In genomic region chr11:66419825-66420224, GRCh38 we compare ENCODE assay signal across 16 cellular contexts. TPM values are rescaled to one million over a fixed set of nuclear protein-coding genes. Genes with fewer than 3 reads are reported as not detected.
A peak's percentile ranks its signal among the peaks of the same experiment; 100 is the strongest.
DNase-seq lines count a peak whose midpoint lies in the region; ATAC-seq and TF ChIP-seq lines count a peak whose summit lies in the region.
"Had no signal": no experiment of that assay in that cellular context is flagged by ENCODE, and none has a peak within 500 bp of the region (broad histone marks: within the 10 kb centered on the region; RNA-seq: fewer than 3 reads in every experiment).

No MANE protein-coding gene starts in this region.

- H3K36me3 Mint-ChIP-seq in GM23338 (ENCODE audit: low read depth), result no peaks in the 10 kb centered on the region; the same call in 2 of the 3 replicates
- H3K36me3 Mint-ChIP-seq in natural killer cell treated with Interleukin-12 subunit alpha and Interleukin-12 subunit beta and Interleukin-15 and Interleukin-18, amount 100 ng/mL, for 72 hours, result peaks cover 5% of the 10 kb centered on the region

- no peak for TF ChIP-seq POLR2A in body of pancreas (IDR thresholded peaks at IDR 0.05)

- H3K4me3 Mint-ChIP-seq in GM23338, result peak overlapping the region; percentile 74
- H3K4me3 Mint-ChIP-seq in natural killer cell treated with Interleukin-12 subunit alpha and Interleukin-12 subunit beta and Interleukin-15 and Interleukin-18, amount 100 ng/mL, for 72 hours, result no peak overlapping the region

- no peak overlapping the region for H3K9ac ChIP-seq in iPS-15b (ENCODE audit: low read depth, low read length)

- no peaks in the 10 kb centered on the region; the same call in 1 of the 3 replicates for H3K9me3 Mint-ChIP-seq in GM23338
- H3K9me3 Mint-ChIP-seq in natural killer cell treated with Interleukin-12 subunit alpha and Interleukin-12 subunit beta and Interleukin-15 and Interleukin-18, amount 100 ng/mL, for 72 hours, result peaks cover 4% of the 10 kb centered on the region
- H3K9me3 Mint-ChIP-seq: activated naive CD4-positive, alpha-beta T cell treated with anti-CD3 and anti-CD28 coated beads, Interleukin-2, amount 50 U/mL, for 72 hours had no signal

- TF ChIP-seq CTCF in GM23338 (conservative IDR thresholded peaks at IDR 0.05; ENCODE audit: low read depth in 2 of 2) (no peak), body of pancreas (IDR thresholded peaks at IDR 0.05) (no peak)

- H3K27ac ChIP-seq in GM23338 (ENCODE audit: low read depth) (no peak overlapping the region), body of pancreas (no peak overlapping the region)
- H3K27ac ChIP-seq: esophagus squamous epithelium, SJSA1, skin epidermis had no signal

- peak overlapping the region; percentile 95 for H3K4me2 ChIP-seq in GM23338

- no peaks in the 10 kb centered on the region for H3K79me2 ChIP-seq in GM23338 (replicated peaks; ENCODE audit: insufficient read depth)

- ATAC-seq in GM23338 (peak; percentile 67), HG03432 (IDR thresholded peaks at IDR 0.05; ENCODE audit: unreplicated experiment) (no peak), body of pancreas (no peak)
- no peak for ATAC-seq in natural killer cell treated with Interleukin-12 subunit alpha and Interleukin-12 subunit beta and Interleukin-15 and Interleukin-18, amount 100 ng/mL, for 72 hours
- ATAC-seq: activated naive CD4-positive, alpha-beta T cell treated with anti-CD3 and anti-CD28 coated beads, Interleukin-2, amount 50 U/mL, for 72 hours; HCT116 had no signal

- H3K9me3 ChIP-seq in iPS-15b (ENCODE audit: control insufficient read depth, insufficient read depth, low read length) (no peaks in the 10 kb centered on the region), body of pancreas (no peaks in the 10 kb centered on the region)
- H3K9me3 ChIP-seq: esophagus squamous epithelium had no signal

- 0 out of 2 replicates have a peak, but pooled peaks cover 11% of the 10 kb centered on the region for H3F3A ChIP-seq in GM23338 (replicated peaks; ENCODE audit: low read depth)

- H3K4me1 ChIP-seq in GM23338 (ENCODE audit: insufficient read depth) (peaks cover 40% of the 10 kb centered on the region), iPS-15b (ENCODE audit: control insufficient read depth, insufficient read depth, low read length) (peaks cover 18% of the 10 kb centered on the region), body of pancreas (peaks cover 8% of the 10 kb centered on the region)

- H4K20me1 ChIP-seq in GM23338 (replicated peaks; ENCODE audit: insufficient read depth), result peaks cover 6% of the 10 kb centered on the region

- no peak overlapping the region for H3K27ac Mint-ChIP-seq in GM23338
- H3K27ac Mint-ChIP-seq in natural killer cell treated with Interleukin-12 subunit alpha and Interleukin-12 subunit beta and Interleukin-15 and Interleukin-18, amount 100 ng/mL, for 72 hours, result no peak overlapping the region
- H3K27ac Mint-ChIP-seq: activated naive CD4-positive, alpha-beta T cell treated with anti-CD3 and anti-CD28 coated beads, Interleukin-2, amount 50 U/mL, for 72 hours; CD14-positive monocyte had no signal

- intact Hi-C loops in body of pancreas (cut with DNase I), result no loop called here

- peaks cover 28% of the 10 kb centered on the region for H3K27me3 ChIP-seq in GM23338 (ENCODE audit: insufficient read depth)
- H3K27me3 ChIP-seq in iPS-15b (ENCODE audit: control insufficient read depth, insufficient read depth, low read length), result peaks cover 35% of the 10 kb centered on the region
- no peaks in the 10 kb centered on the region for H3K27me3 ChIP-seq in body of pancreas
- H3K27me3 ChIP-seq: SJSA1 had no signal

- H3K27me3 Mint-ChIP-seq in GM23338 (ENCODE audit: insufficient read depth, low read depth, poor library complexity), result peaks cover 52% of the 10 kb centered on the region
- peaks cover 35 to 44% of the 10 kb centered on the region in 2 donors for H3K27me3 Mint-ChIP-seq in natural killer cell treated with Interleukin-12 subunit alpha and Interleukin-12 subunit beta and Interleukin-15 and Interleukin-18, amount 100 ng/mL, for 72 hours

- H3K4me1 Mint-ChIP-seq in GM23338, result peaks cover 42% of the 10 kb centered on the region
- H3K4me1 Mint-ChIP-seq in natural killer cell treated with Interleukin-12 subunit alpha and Interleukin-12 subunit beta and Interleukin-15 and Interleukin-18, amount 100 ng/mL, for 72 hours (ENCODE audit: low read depth in 2 of 2), result peaks cover 15 to 25% of the 10 kb centered on the region in 2 donors

- H2AFZ ChIP-seq in GM23338, result no peak overlapping the region

- H3K4me3 ChIP-seq in GM23338, result peak overlapping the region; percentile 74
- peak overlapping the region; percentile 64 for H3K4me3 ChIP-seq in iPS-15b (ENCODE audit: low read depth, low read length)
- H3K4me3 ChIP-seq in body of pancreas, result no peak overlapping the region
- H3K4me3 ChIP-seq: esophagus squamous epithelium, SJSA1, skin epidermis had no signal

- no peaks in the 10 kb centered on the region for H3K9me2 ChIP-seq in GM23338 (ENCODE audit: insufficient read depth)

- peak; percentile 86 for DNase-seq in D341Med (ENCODE audit: low spot score)
- peak; percentile 81 for DNase-seq in GM23338 (ENCODE audit: low spot score)
- peak; percentile 23 for DNase-seq in NCI-H748 treated with DMSO at 0.1 percent for 48 hours (lab: John Stamatoyannopoulos, UW)
- no peak for DNase-seq in body of pancreas
- no peak for DNase-seq in natural killer cell treated with Interleukin-12 subunit alpha and Interleukin-12 subunit beta and Interleukin-15 and Interleukin-18, amount 100 ng/mL, for 72 hours (ENCODE audit: low spot score)
- DNase-seq: activated CD8-positive, alpha-beta memory T cell treated with anti-CD3 and anti-CD28 coated beads, Interleukin-2, amount 50 U/mL, for 4 hours; esophagus squamous epithelium; hippocampal formation had no signal

- WGBS in body of pancreas, 2 donors, result 3 to 6% methylated on average over 5 to 24 of the region's 30 CpGs

- H3K36me3 ChIP-seq in GM23338 (ENCODE audit: insufficient read depth) (no peaks in the 10 kb centered on the region), iPS-15b (ENCODE audit: control insufficient read depth, insufficient read depth, low read length) (no peaks in the 10 kb centered on the region), body of pancreas (replicated peaks in 1 of 2; ENCODE audit: insufficient read depth in 1 of 2, low read depth in 2 of 2) (no peaks in the 10 kb centered on the region)

TF ChIP-seq in GM23338, 12 proteins besides CTCF, POLR2A, EP300 and RAD21 (continues in another document):
- no peak for TF ChIP-seq ETS1 (IDR thresholded peaks at IDR 0.05)
- TF ChIP-seq REST (IDR thresholded peaks at IDR 0.05; ENCODE audit: unreplicated experiment), result peak; percentile 47

RNA-seq across cellular contexts. Expression of gene NPAS4, which starts 1.0 kb away (rescaled TPM):
- total RNA-seq in GM23338 (2014; rRNA removed; shearing (Covaris generic)), result 0.35 and 0.97 TPM in 2 replicates
- polyA plus RNA-seq in GM23338 (2016; fragmentation: Nextera tagmentation; extraction: Ambion mirVana), result 0.66 and 0.71 TPM in 2 replicates
- not detected for total RNA-seq in body of pancreas
- total RNA-seq in natural killer cell treated with Interleukin-12 subunit alpha and Interleukin-12 subunit beta and Interleukin-15 and Interleukin-18, amount 100 ng/mL, for 72 hours, result not detected
- total RNA-seq: lung microvascular endothelial cell had no signal
- polyA plus RNA-seq: CD14-positive monocyte had no signal

RNA-seq across cellular contexts. Expression of gene MRPL11, which starts 18.8 kb away (rescaled TPM):
- total RNA-seq in GM23338 (2014; rRNA removed; shearing (Covaris generic)), result 139 and 234 TPM in 2 replicates
- polyA plus RNA-seq in GM23338 (2016; fragmentation: Nextera tagmentation; extraction: Ambion mirVana), result 236 and 237 TPM in 2 replicates
- 10 to 100 TPM; 20.8 to 22.1 TPM for total RNA-seq in body of pancreas
- total RNA-seq in natural killer cell treated with Interleukin-12 subunit alpha and Interleukin-12 subunit beta and Interleukin-15 and Interleukin-18, amount 100 ng/mL, for 72 hours, result 100 to 1,000 TPM in 1 of 2 donors, 10 to 100 TPM in 1; 58.7 to 112 TPM

RNA-seq across cellular contexts. Expression of gene PELI3, which starts 46.9 kb away (rescaled TPM):
- total RNA-seq in GM23338 (2014; rRNA removed; shearing (Covaris generic)), result 8.5 and 9.1 TPM in 2 replicates
- 2.2 and 2.8 TPM in 2 replicates for polyA plus RNA-seq in GM23338 (2016; fragmentation: Nextera tagmentation; extraction: Ambion mirVana)
- 10 to 100 TPM in 1 of 2 donors, 1 to 10 TPM in 1; 7.6 to 10.9 TPM for total RNA-seq in body of pancreas
- 1 to 10 TPM; 5.4 to 6.0 TPM for total RNA-seq in natural killer cell treated with Interleukin-12 subunit alpha and Interleukin-12 subunit beta and Interleukin-15 and Interleukin-18, amount 100 ng/mL, for 72 hours

RNA-seq across cellular contexts. Expression of gene SLC29A2, which starts 48.3 kb away (rescaled TPM):
- 26.3 and 31.1 TPM in 2 replicates for total RNA-seq in GM23338 (2014; rRNA removed; shearing (Covaris generic))
- polyA plus RNA-seq in GM23338 (2016; fragmentation: Nextera tagmentation; extraction: Ambion mirVana), result 26.0 TPM in 2 replicates
- 10 to 100 TPM in 1 of 2 donors, 1 to 10 TPM in 1; 5.4 to 14.2 TPM for total RNA-seq in body of pancreas
- total RNA-seq in natural killer cell treated with Interleukin-12 subunit alpha and Interleukin-12 subunit beta and Interleukin-15 and Interleukin-18, amount 100 ng/mL, for 72 hours, result 10 to 100 TPM in 1 of 2 donors, 1 to 10 TPM in 1; 2.4 to 13.6 TPM
- total RNA-seq: SJSA1 had no signal

Comparison
In these comparisons a context has a peak if more than half of its experiments do, and no peak if none do; other contexts are left out.
1. DNase-seq: peak in D341Med (single experiment), GM23338 (single experiment) and NCI-H748 treated with DMSO at 0.1 percent for 48 hours (single experiment); none in body of pancreas (0 of 4) and natural killer cell treated with Interleukin-12 subunit alpha and Interleukin-12 subunit beta and Interleukin-15 and Interleukin-18, amount 100 ng/mL, for 72 hours (single experiment).
2. H3K4me3 ChIP-seq: peak in GM23338 (single experiment) and iPS-15b (single experiment); none in body of pancreas (0 of 2).